In genomic region chr2:55502590-55503141, GRCh38 we compare ENCODE assay signal across 2 cellular contexts.
TF ChIP-seq lines count a peak whose summit lies in the region.

No MANE protein-coding gene starts in this region.

TF ChIP-seq in HCT116, 20 proteins besides CTCF, POLR2A, EP300 and RAD21:
- TF ChIP-seq EZH2 (IDR thresholded peaks at IDR 0.05) (no peak), CEBPB (IDR thresholded peaks at IDR 0.05; ENCODE audit: low read depth) (no peak), POLR2AphosphoS5 (IDR thresholded peaks at IDR 0.05; ENCODE audit: low read depth, low read length) (no peak), ZFX (IDR thresholded peaks at IDR 0.05) (no peak), ZNF274 (IDR thresholded peaks at IDR 0.05; ENCODE audit: low read depth, low read length) (no peak), SIN3A (IDR thresholded peaks at IDR 0.05; ENCODE audit: low read depth) (no peak), FOSL1 (IDR thresholded peaks at IDR 0.05; ENCODE audit: low read depth) (no peak), REST (IDR thresholded peaks at IDR 0.05; ENCODE audit: low read depth) (no peak), EZH2phosphoT487 (IDR thresholded peaks at IDR 0.05; ENCODE audit: borderline replicate concordance) (no peak), ZBTB33 (IDR thresholded peaks at IDR 0.05; ENCODE audit: extremely low read depth, insufficient replicate concordance, low read length) (no peak), CBX3 (IDR thresholded peaks at IDR 0.05; ENCODE audit: low read depth) (no peak), JUND (IDR thresholded peaks at IDR 0.05) (no peak), EGR1 (IDR thresholded peaks at IDR 0.05; ENCODE audit: low read depth) (no peak), MAX (IDR thresholded peaks at IDR 0.05) (no peak), SP1 (IDR thresholded peaks at IDR 0.05; ENCODE audit: low read depth) (no peak)
- TF ChIP-seq, protein P1, sequence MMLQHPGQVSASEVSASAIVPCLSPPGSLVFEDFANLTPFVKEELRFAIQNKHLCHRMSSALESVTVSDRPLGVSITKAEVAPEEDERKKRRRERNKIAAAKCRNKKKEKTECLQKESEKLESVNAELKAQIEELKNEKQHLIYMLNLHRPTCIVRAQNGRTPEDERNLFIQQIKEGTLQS (IDR thresholded peaks at IDR 0.05): no peak

TF ChIP-seq in K562, 482 proteins besides CTCF, POLR2A, EP300 and RAD21:
- TF ChIP-seq SMAD3 (CRISPR knock-in tag; conservative IDR thresholded peaks at IDR 0.05): no peak
- TF ChIP-seq ZNF431 (CRISPR knock-in tag; IDR thresholded peaks at IDR 0.05): no peak
- no peak for TF ChIP-seq HNRNPH1 (optimal IDR thresholded peaks at IDR 0.05; ENCODE audit: low read depth, low read length)
- no peak for TF ChIP-seq RHOXF2B (CRISPR knock-in tag; conservative IDR thresholded peaks at IDR 0.05)
- TF ChIP-seq CEBPB (tag; IDR thresholded peaks at IDR 0.05): no peak
- TF ChIP-seq ZNF407 (IDR thresholded peaks at IDR 0.05; ENCODE audit: low read depth): no peak
